In the genomic region with DNA sequence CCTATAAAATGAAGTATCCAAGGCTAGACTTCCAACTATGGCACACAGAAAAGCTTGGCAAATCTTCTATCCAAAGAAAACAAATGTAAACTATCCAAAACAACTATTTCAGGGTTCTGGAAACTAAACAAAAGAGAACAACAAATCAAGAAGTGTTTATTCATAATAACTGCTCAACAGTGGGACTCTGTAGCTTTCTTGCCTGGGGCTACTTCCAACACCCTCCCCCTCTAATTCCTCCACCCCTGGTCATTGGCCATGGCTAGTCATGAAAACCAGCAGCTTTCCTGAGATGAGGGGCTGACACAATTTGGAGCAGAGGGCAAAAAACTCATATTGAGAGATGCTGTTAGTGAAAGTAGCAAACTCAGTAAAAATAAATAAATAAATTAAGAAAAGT, we compare ENCODE assay signal across 20 cellular contexts.
DNase-seq lines count a peak whose midpoint lies in the region; ATAC-seq, FAIRE-seq and TF ChIP-seq lines count a peak whose summit lies in the region.
"Had no signal": no experiment of that assay in that cellular context is flagged by ENCODE, and none has a peak within 500 bp of the region (broad histone marks: within the 10 kb centered on the region; RNA-seq: fewer than 3 reads in every experiment).

No MANE protein-coding gene starts in this region.

- no peaks in the 10 kb centered on the region for H3K27me3 ChIP-seq in H9 (ENCODE audit: insufficient read depth, low read length)
- H3K27me3 ChIP-seq in HepG2 (ENCODE audit: control insufficient read depth in 1 of 2, insufficient read depth in 2 of 2, low read length in 2 of 2): no peaks in the 10 kb centered on the region
- H3K27me3 ChIP-seq: BLaER1, body of pancreas had no signal

- H2BK120ac ChIP-seq in H9 (ENCODE audit: low read depth, low read length, poor library complexity, severe bottlenecking): no peak overlapping the region

- H3K9me3 Mint-ChIP-seq in H9 (no peaks in the 10 kb centered on the region), WTC11 (no peaks in the 10 kb centered on the region)
- H3K9me3 Mint-ChIP-seq: neural crest cell had no signal

- H3K4me1 ChIP-seq in A549 (peaks cover 44% of the 10 kb centered on the region), H9 (ENCODE audit: insufficient read depth, low read length) (no peaks in the 10 kb centered on the region; the same call in 1 of the 2 replicates), HepG2 (ENCODE audit: insufficient read depth, low read length) (peaks cover 32% of the 10 kb centered on the region)
- H3K4me1 ChIP-seq: BLaER1 had no signal

- TF ChIP-seq RAD21 in A549 (conservative IDR thresholded peaks at IDR 0.05 in 1 of 2, IDR thresholded peaks at IDR 0.05 in 1 of 2): no peak
- TF ChIP-seq RAD21 in HepG2 (CRISPR knock-in tag; IDR thresholded peaks at IDR 0.05): no peak

- intact Hi-C loops in HepG2 (cut with micrococcal nuclease; ENCODE audit: unreplicated experiment): no loop called here

- in situ Hi-C loops in HepG2 (cut with HindIII; ENCODE audit: extremely low pct_ligation_motif_present, low pct_unique_long_range_greater_than_20kb): no loop called here

- no peak overlapping the region for H3T11ph ChIP-seq in H9 (ENCODE audit: low read length)

- H4K91ac ChIP-seq in H9 (ENCODE audit: insufficient read length, low read depth, low read length): no peak overlapping the region

- TF ChIP-seq CTCF in A549 (IDR thresholded peaks at IDR 0.05) (no peak), H9 (conservative IDR thresholded peaks at IDR 0.05) (no peak), WTC11 (IDR thresholded peaks at IDR 0.05) (no peak), HepG2 (CRISPR knock-in tag; IDR thresholded peaks at IDR 0.05) (no peak)

- no peaks in the 10 kb centered on the region for H3K27me3 Mint-ChIP-seq in H9 (ENCODE audit: low read depth)
- no peaks in the 10 kb centered on the region for H3K27me3 Mint-ChIP-seq in WTC11 (ENCODE audit: low read depth)

- H3K4me3 Mint-ChIP-seq in H9: peak overlapping the region in 1 of 2 experiments; percentile 46; a peak in 2 of 5 replicates
- H3K4me3 Mint-ChIP-seq in WTC11: peak overlapping the region; percentile 36
- H3K4me3 Mint-ChIP-seq: neural crest cell had no signal

- H2BK5ac ChIP-seq in H9 (ENCODE audit: insufficient read length, low read length): no peak overlapping the region

- no peak overlapping the region for H4K5ac ChIP-seq in H9 (ENCODE audit: insufficient read length, low read depth, low read length)

- FAIRE-seq in A549 (lab: Jason Lieb, UNC) (no peak), HepG2 (lab: Jason Lieb, UNC) (no peak)
- FAIRE-seq: D721Med had no signal

- no peaks in the 10 kb centered on the region for H3K9me3 ChIP-seq in A549
- no peaks in the 10 kb centered on the region for H3K9me3 ChIP-seq in H9 (ENCODE audit: control insufficient read depth, low read depth, low read length)
- H3K9me3 ChIP-seq in HepG2 (ENCODE audit: low read length): no peaks in the 10 kb centered on the region
- H3K9me3 ChIP-seq: BLaER1, body of pancreas had no signal

- H3K23ac ChIP-seq in H9 (ENCODE audit: insufficient read length, low read depth, low read length): no peak overlapping the region

- no peak overlapping the region for H2AFZ ChIP-seq in H9 (ENCODE audit: low read length)
- no peak overlapping the region for H2AFZ ChIP-seq in HepG2 (ENCODE audit: low read length)

- H3K4me2 ChIP-seq in A549 (peak overlapping the region; percentile 6; the same call in 2 of the 3 replicates), H9 (ENCODE audit: insufficient read depth, insufficient read length, low read length) (peak overlapping the region; percentile 30), HepG2 (ENCODE audit: low read depth, low read length) (no peak overlapping the region)
- H3K4me2 ChIP-seq: BLaER1 had no signal

- no peak overlapping the region for H2BK15ac ChIP-seq in H9 (ENCODE audit: low read depth, low read length)

- no peak overlapping the region for H3K56ac ChIP-seq in H9 (ENCODE audit: insufficient read length, low read depth, low read length)

- POLR2A ChIA-PET in A549 (lab: Yijun Ruan, JAX): no interaction called here
- POLR2A ChIA-PET in WTC11 (lab: Charles Lee): no interaction called here
- POLR2A ChIA-PET in HepG2 (lab: Yijun Ruan, JAX): no interaction called here

- H3K4ac ChIP-seq in H9 (ENCODE audit: low read depth, low read length): no peak overlapping the region

- no TSS peak for BruUV-seq in HepG2 (replicated peaks; lab: Mats Ljungman, UMichigan)

- CTCF ChIA-PET in A549 (lab: Yijun Ruan, JAX) (interaction anchor here (0.9 to 1.6 kb wide), 3 partner anchors 10 to 1171 kb away, joined by 3 to 4 read pairs (median 3); no protein-coding TSS in a partner anchor), WTC11 (lab: Charles Lee) (interaction anchor here (1.8 kb wide), 1 partner anchor 144 kb away, joined by 6 read pairs; no protein-coding TSS in a partner anchor), HepG2 (lab: Yijun Ruan, JAX; ENCODE audit: low intra/inter-chr PET ratio, low total read pairs) (no interaction called here)

- no peak overlapping the region for H3K4me3 ChIP-seq in A549
- no peak overlapping the region for H3K4me3 ChIP-seq in HepG2 (replicated peaks in 1 of 3; ENCODE audit: insufficient read depth in 1 of 3, low read depth in 2 of 3, low read length in 3 of 3)
- H3K4me3 ChIP-seq: BLaER1, body of pancreas, SK-N-MC had no signal

- DNase-seq in A549 (ENCODE audit: low read depth in 1 of 2, low spot score in 1 of 2) (no peak), H9 (no peak), WTC11 (ENCODE audit: low spot score) (no peak), iPS-NIHi7 (ENCODE audit: extremely low spot score) (peak; percentile 29), HepG2 (ENCODE audit: low spot score) (no peak), pons (ENCODE audit: low spot score) (no peak)
- no peak for DNase-seq in activated effector memory CD4-positive, alpha-beta T cell treated with anti-CD3 and anti-CD28 coated beads, Interleukin-2, amount 50 U/mL, for 16 hours
- DNase-seq: activated CD4-positive, alpha-beta T cell treated with anti-CD3 and anti-CD28 coated beads, Interleukin-2, amount 50 U/mL, for 1 hour; body of pancreas; effector CD4-positive, alpha-beta T cell; left ventricle myocardium superior; NCI-H1436; T-helper 2 cell had no signal

- H4K8ac ChIP-seq in H9 (replicated peaks; ENCODE audit: insufficient read length, low read depth, low read length): no peak overlapping the region

- H3K14ac ChIP-seq in H9 (ENCODE audit: insufficient read depth, low read length): no peak overlapping the region

- no peaks in the 10 kb centered on the region for H4K20me1 ChIP-seq in H9 (ENCODE audit: control insufficient read depth, insufficient read depth, insufficient read length)
- H4K20me1 ChIP-seq in HepG2 (ENCODE audit: insufficient read depth, low read length): no peaks in the 10 kb centered on the region
- H4K20me1 ChIP-seq: BLaER1 had no signal

- H3K79me2 ChIP-seq in H9 (ENCODE audit: insufficient read depth, low read length) (no peaks in the 10 kb centered on the region), HepG2 (ENCODE audit: insufficient read depth, low read length) (no peaks in the 10 kb centered on the region)

- H3K23me2 ChIP-seq in H9 (ENCODE audit: insufficient read length, low read depth, low read length, poor library complexity, severe bottlenecking): no peaks in the 10 kb centered on the region

- TF ChIP-seq EP300 in A549 (IDR thresholded peaks at IDR 0.05) (no peak), HepG2 (IDR thresholded peaks at IDR 0.05; ENCODE audit: low read depth in 2 of 2, low read length in 2 of 2) (no peak), HepG2 (CRISPR knock-in tag; IDR thresholded peaks at IDR 0.05; ENCODE audit: borderline replicate concordance) (no peak)

- no peak overlapping the region for H3K18ac ChIP-seq in H9 (ENCODE audit: insufficient read length, low read depth, low read length)

- H3K9ac ChIP-seq in H9 (ENCODE audit: extremely low read depth, insufficient read length, low read length): no peak overlapping the region
- no peak overlapping the region for H3K9ac ChIP-seq in HepG2 (ENCODE audit: insufficient read depth, low read depth, low read length)
- H3K9ac ChIP-seq: BLaER1 had no signal

- peak overlapping the region; percentile 88 to 94 (median 89); a peak in 5 of 7 replicates for H3K27ac Mint-ChIP-seq in H9
- peak overlapping the region; percentile 91 for H3K27ac Mint-ChIP-seq in WTC11

- no peak for ATAC-seq in A549
- peak; percentile 53 for ATAC-seq in WTC11
- no peak for ATAC-seq in GM21360 (IDR thresholded peaks at IDR 0.05; ENCODE audit: unreplicated experiment)
- ATAC-seq in HepG2: no peak
- ATAC-seq: body of pancreas, esophagus mucosa, left ventricle myocardium superior had no signal

- H2BK20ac ChIP-seq in H9 (ENCODE audit: low read depth, low read length, poor library complexity, severe bottlenecking): no peak overlapping the region

- no peak overlapping the region for H2BK12ac ChIP-seq in H9 (ENCODE audit: insufficient read length, low read depth, low read length)

- H2AK5ac ChIP-seq in H9 (ENCODE audit: insufficient read length, low read length): no peak overlapping the region

- H3K4me1 Mint-ChIP-seq in H9 (peaks cover 23 to 25% of the 10 kb centered on the region in 2 experiments), WTC11 (peaks cover 38% of the 10 kb centered on the region)

- no peaks in the 10 kb centered on the region for H3K79me1 ChIP-seq in H9 (ENCODE audit: insufficient read depth, low read depth, low read length, poor library complexity, severe bottlenecking)

- TF ChIP-seq POLR2A in A549 (IDR thresholded peaks at IDR 0.05; ENCODE audit: low read length) (no peak), HepG2 (IDR thresholded peaks at IDR 0.05; ENCODE audit: insufficient read depth in 1 of 2, low read depth in 2 of 2, low read length in 2 of 2) (no peak)

- no peaks in the 10 kb centered on the region; a peak in 1 of 5 replicates for H3K36me3 ChIP-seq in HepG2 (replicated peaks in 1 of 2; ENCODE audit: control insufficient read depth in 1 of 2, insufficient read depth in 2 of 2, low read length in 2 of 2)
- H3K36me3 ChIP-seq: BLaER1 had no signal

- H3K36me3 Mint-ChIP-seq in H9 (ENCODE audit: insufficient read depth in 1 of 3, low read depth in 3 of 3) (peaks cover 0 to 5% (median 0%) of the 10 kb centered on the region in 3 experiments; a peak in 2 of 7 replicates), WTC11 (no peaks in the 10 kb centered on the region)

- no peak overlapping the region for H3K27ac ChIP-seq in A549
- H3K27ac ChIP-seq in H9 (ENCODE audit: insufficient read length, low read depth, low read length): no peak overlapping the region
- H3K27ac ChIP-seq in HepG2 (ENCODE audit: extremely low read length, insufficient read depth, low read length): no peak overlapping the region
- H3K27ac ChIP-seq: BLaER1, body of pancreas, RWPE1, SK-N-MC had no signal

TF ChIP-seq in A549, 52 proteins besides CTCF, POLR2A, EP300 and RAD21 (continues in another document):
- no peak for TF ChIP-seq TFCP2L1 (CRISPR knock-in tag; IDR thresholded peaks at IDR 0.05)
- no peak for TF ChIP-seq SMC3 (IDR thresholded peaks at IDR 0.05)

TF ChIP-seq in WTC11, 78 proteins besides CTCF, POLR2A, EP300 and RAD21:
- no peak for TF ChIP-seq ATF1 (CRISPR knock-in tag; IDR thresholded peaks at IDR 0.05)

TF ChIP-seq in HepG2, 621 proteins besides CTCF, POLR2A, EP300 and RAD21 (continues in another document):
- no peak for TF ChIP-seq JUNB (CRISPR knock-in tag; IDR thresholded peaks at IDR 0.05; ENCODE audit: borderline replicate concordance)
- TF ChIP-seq ZFP1 (CRISPR knock-in tag; IDR thresholded peaks at IDR 0.05): no peak
- TF ChIP-seq TAF15 (IDR thresholded peaks at IDR 0.05; ENCODE audit: low read depth, low read length, poor library complexity, severe bottlenecking): no peak
